In genomic region chr13:112892759-112893569, GRCh38 we compare ENCODE assay signal across 11 cellular contexts.
DNase-seq lines count a peak whose midpoint lies in the region; ATAC-seq, FAIRE-seq and TF ChIP-seq lines count a peak whose summit lies in the region.
"Had no signal": no experiment of that assay in that cellular context is flagged by ENCODE, and none has a peak within 500 bp of the region (broad histone marks: within the 10 kb centered on the region; RNA-seq: fewer than 3 reads in every experiment).

No MANE protein-coding gene starts in this region.

- 41 to 68% (median 56%) methylated on average over 16 to 24 of the region's 24 CpGs for WGBS in adrenal gland, 4 donors

- H3K4me1 ChIP-seq in astrocyte (ENCODE audit: insufficient read depth, low read length) (no peaks in the 10 kb centered on the region), adrenal gland (replicated peaks in 1 of 2) (peaks cover 6 to 15% of the 10 kb centered on the region in 2 donors)

- no peak overlapping the region for H3K9ac ChIP-seq in astrocyte (ENCODE audit: low read length)

- CTCF ChIA-PET in activated CD4-positive, alpha-beta memory T cell treated with anti-CD3 and anti-CD28 coated beads, Interleukin-2, amount 10 ng/mL, durations not matched to agents 7 days and 5 days (lab: Charles Lee) = no interaction called here

- H4K20me1 ChIP-seq in astrocyte (ENCODE audit: insufficient read depth, low read length) = no peaks in the 10 kb centered on the region

- H3K27me3 ChIP-seq in astrocyte (ENCODE audit: insufficient read depth, low read length) (peaks cover 46% of the 10 kb centered on the region), adrenal gland (peaks cover 16% of the 10 kb centered on the region)

- POLR2A ChIA-PET in activated CD4-positive, alpha-beta memory T cell treated with anti-CD3 and anti-CD28 coated beads, Interleukin-2, amount 10 ng/mL, durations not matched to agents 7 days and 5 days (lab: Charles Lee) = no interaction called here

- H2AFZ ChIP-seq in astrocyte (ENCODE audit: low read depth, low read length) = no peak overlapping the region

- no peak overlapping the region for H3K4me2 ChIP-seq in astrocyte (ENCODE audit: low read length)

- FAIRE-seq in astrocyte (lab: Jason Lieb, UNC) = no peak

- peak; percentile 22 to 32 for ATAC-seq in naive B cell (ENCODE audit: low read depth in 2 of 2)

- no peak for TF ChIP-seq POLR2A in adrenal gland (IDR thresholded peaks at IDR 0.05)

- DNase-seq in DMS53 treated with DMSO at 0.1 percent for 48 hours (lab: John Stamatoyannopoulos, UW; ENCODE audit: unreplicated experiment) (peak; percentile 39), HK-2 (ENCODE audit: unreplicated experiment) (peak; percentile 44), astrocyte (ENCODE audit: low read depth) (no peak), naive B cell (no peak), adrenal gland (no peak), mesenteric fat pad (ENCODE audit: low spot score) (no peak)
- no peak for DNase-seq in stimulated activated CD4-positive, alpha-beta T cell treated with anti-CD3 and anti-CD28 coated beads, Interleukin-12 subunit alpha, Interleukin-12 subunit beta, amount 100 ng/mL, for 4 hours
- no peak for DNase-seq in activated CD4-positive, alpha-beta memory T cell treated with anti-CD3 and anti-CD28 coated beads, Interleukin-2, amount 10 ng/mL, durations not matched to agents 7 days and 5 days
- DNase-seq: activated naive CD8-positive, alpha-beta T cell treated with anti-CD3 and anti-CD28 coated beads, Interleukin-2, amount 10 ng/mL, durations not matched to agents 7 days and 5 days had no signal

- H3K9me3 Mint-ChIP-seq in astrocyte (ENCODE audit: unreplicated experiment) = no peaks in the 10 kb centered on the region
- no peaks in the 10 kb centered on the region for H3K9me3 Mint-ChIP-seq in naive B cell
- H3K9me3 Mint-ChIP-seq in activated CD4-positive, alpha-beta memory T cell treated with anti-CD3 and anti-CD28 coated beads, Interleukin-2, amount 10 ng/mL, durations not matched to agents 7 days and 5 days = no peaks in the 10 kb centered on the region
- H3K9me3 Mint-ChIP-seq: activated naive CD8-positive, alpha-beta T cell treated with anti-CD3 and anti-CD28 coated beads, Interleukin-2, amount 10 ng/mL, durations not matched to agents 7 days and 5 days had no signal

- H3K36me3 Mint-ChIP-seq in astrocyte (ENCODE audit: low read depth, unreplicated experiment) (no peaks in the 10 kb centered on the region), naive B cell (no peaks in the 10 kb centered on the region)
- no peaks in the 10 kb centered on the region for H3K36me3 Mint-ChIP-seq in activated CD4-positive, alpha-beta memory T cell treated with anti-CD3 and anti-CD28 coated beads, Interleukin-2, amount 10 ng/mL, durations not matched to agents 7 days and 5 days (ENCODE audit: low read depth)
- H3K36me3 Mint-ChIP-seq: activated naive CD8-positive, alpha-beta T cell treated with anti-CD3 and anti-CD28 coated beads, Interleukin-2, amount 10 ng/mL, durations not matched to agents 7 days and 5 days had no signal

- H3K79me2 ChIP-seq in astrocyte (ENCODE audit: insufficient read depth, low read length) = no peaks in the 10 kb centered on the region

- H3K27ac Mint-ChIP-seq in astrocyte (ENCODE audit: unreplicated experiment) (peak overlapping the region; percentile 78), naive B cell (peak overlapping the region in 5 of 6 donors; percentile 8 to 84 (median 72))
- no peak overlapping the region for H3K27ac Mint-ChIP-seq in activated CD4-positive, alpha-beta memory T cell treated with anti-CD3 and anti-CD28 coated beads, Interleukin-2, amount 10 ng/mL, durations not matched to agents 7 days and 5 days
- H3K27ac Mint-ChIP-seq: activated naive CD8-positive, alpha-beta T cell treated with anti-CD3 and anti-CD28 coated beads, Interleukin-2, amount 10 ng/mL, durations not matched to agents 7 days and 5 days had no signal

- TF ChIP-seq CTCF in astrocyte (IDR thresholded peaks at IDR 0.05; ENCODE audit: insufficient read depth, low read depth, low read length) = no peak
- TF ChIP-seq CTCF in adrenal gland (IDR thresholded peaks at IDR 0.05) = no peak

- H3K36me3 ChIP-seq in astrocyte (ENCODE audit: insufficient read depth, low read length) = no peaks in the 10 kb centered on the region
- no peaks in the 10 kb centered on the region for H3K36me3 ChIP-seq in adrenal gland (replicated peaks in 1 of 2)
- H3K36me3 ChIP-seq: heart left ventricle had no signal

- H3K27ac ChIP-seq in astrocyte (ENCODE audit: low read depth, low read length) (no peak overlapping the region), adrenal gland (no peak overlapping the region)
- H3K27ac ChIP-seq: RWPE1 had no signal

- H3K4me3 ChIP-seq in astrocyte (ENCODE audit: insufficient read depth, low read depth, low read length) (no peak overlapping the region), adrenal gland (no peak overlapping the region)

- H3K27me3 Mint-ChIP-seq in astrocyte (ENCODE audit: low read depth, unreplicated experiment) (peaks cover 48% of the 10 kb centered on the region), naive B cell (no peaks in the 10 kb centered on the region)
- peaks cover 22% of the 10 kb centered on the region for H3K27me3 Mint-ChIP-seq in activated CD4-positive, alpha-beta memory T cell treated with anti-CD3 and anti-CD28 coated beads, Interleukin-2, amount 10 ng/mL, durations not matched to agents 7 days and 5 days

- H3K4me3 Mint-ChIP-seq in astrocyte (ENCODE audit: unreplicated experiment) = peak overlapping the region; percentile 42
- peak overlapping the region; percentile 66 to 88 (median 79) for H3K4me3 Mint-ChIP-seq in naive B cell
- no peak overlapping the region for H3K4me3 Mint-ChIP-seq in activated CD4-positive, alpha-beta memory T cell treated with anti-CD3 and anti-CD28 coated beads, Interleukin-2, amount 10 ng/mL, durations not matched to agents 7 days and 5 days
- H3K4me3 Mint-ChIP-seq: activated naive CD8-positive, alpha-beta T cell treated with anti-CD3 and anti-CD28 coated beads, Interleukin-2, amount 10 ng/mL, durations not matched to agents 7 days and 5 days had no signal

- H3K9me3 ChIP-seq in astrocyte (ENCODE audit: insufficient read depth, low read depth, low read length) (no peaks in the 10 kb centered on the region), adrenal gland (replicated peaks in 1 of 3) (no peaks in the 10 kb centered on the region)
- H3K9me3 ChIP-seq: heart left ventricle had no signal

- peaks cover 10% of the 10 kb centered on the region for H3K4me1 Mint-ChIP-seq in astrocyte (ENCODE audit: low read depth, unreplicated experiment)
- H3K4me1 Mint-ChIP-seq in naive B cell = peaks cover 23 to 42% (median 39%) of the 10 kb centered on the region in 3 donors
- H3K4me1 Mint-ChIP-seq in activated CD4-positive, alpha-beta memory T cell treated with anti-CD3 and anti-CD28 coated beads, Interleukin-2, amount 10 ng/mL, durations not matched to agents 7 days and 5 days = peaks cover 3% of the 10 kb centered on the region
- H3K4me1 Mint-ChIP-seq: activated naive CD8-positive, alpha-beta T cell treated with anti-CD3 and anti-CD28 coated beads, Interleukin-2, amount 10 ng/mL, durations not matched to agents 7 days and 5 days had no signal

- intact Hi-C loops in adrenal gland (cut with DNase I) = no loop called here

Comparison
In these comparisons a context has a peak if more than half of its experiments do, and no peak if none do; other contexts are left out.
1. DNase-seq: peak in DMS53 treated with DMSO at 0.1 percent for 48 hours (single experiment) and HK-2 (single experiment); none in astrocyte (single experiment), naive B cell (single experiment), stimulated activated CD4-positive, alpha-beta T cell treated with anti-CD3 and anti-CD28 coated beads, Interleukin-12 subunit alpha, Interleukin-12 subunit beta, amount 100 ng/mL, for 4 hours (single experiment), adrenal gland (0 of 7), activated CD4-positive, alpha-beta memory T cell treated with anti-CD3 and anti-CD28 coated beads, Interleukin-2, amount 10 ng/mL, durations not matched to agents 7 days and 5 days (single experiment) and mesenteric fat pad (single experiment).